ENCODE assay signal across 8 cellular contexts in the genomic region with DNA sequence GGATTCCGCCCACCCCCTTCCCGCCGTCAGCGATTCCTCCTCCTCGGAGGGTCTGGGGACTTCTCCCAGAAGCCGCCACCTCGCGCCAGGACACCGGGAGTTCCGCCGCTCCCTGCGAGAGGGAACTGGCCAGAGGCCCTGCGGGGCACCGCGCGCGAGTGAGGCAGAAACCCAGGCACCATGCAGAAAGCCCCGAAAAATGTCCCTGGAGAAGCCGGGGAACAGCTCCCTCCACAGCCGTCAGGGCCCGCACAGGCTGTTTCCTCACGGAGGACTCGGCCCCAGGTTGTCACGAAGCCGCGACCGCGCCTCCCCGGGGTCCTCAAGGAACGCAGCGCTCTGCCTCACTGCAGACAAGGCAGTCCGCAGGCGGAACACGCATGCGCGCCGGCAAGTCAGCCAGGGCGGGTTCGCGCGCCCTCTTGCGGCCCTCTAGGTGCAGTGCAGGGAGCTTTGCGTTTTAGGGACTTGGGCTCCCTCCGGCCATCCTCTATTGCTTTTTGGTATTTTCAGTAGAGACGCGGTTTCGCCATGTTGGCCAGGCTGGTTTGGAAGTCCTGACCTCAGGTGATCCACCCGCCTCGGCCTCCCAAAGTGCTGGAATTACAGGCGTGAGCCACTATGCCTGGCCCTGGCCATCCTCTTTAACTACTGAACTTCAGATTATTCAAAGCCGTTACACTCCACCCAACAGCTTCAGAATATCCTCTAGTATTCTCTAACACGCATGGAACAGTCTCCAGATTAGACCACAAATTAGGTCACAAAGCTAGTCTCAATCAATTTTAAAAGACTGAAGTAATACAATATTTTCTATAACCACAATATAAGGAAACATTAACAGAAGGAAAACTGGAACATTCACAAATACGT. TPM values are rescaled to one million over a fixed set of nuclear protein-coding genes. Genes with fewer than 3 reads are reported as not detected.
A peak's percentile ranks its signal among the peaks of the same experiment; 100 is the strongest.
DNase-seq lines count a peak whose midpoint lies in the region; ATAC-seq and TF ChIP-seq lines count a peak whose summit lies in the region.

No MANE protein-coding gene starts in this region.

- ATAC-seq in HG02798 (IDR thresholded peaks at IDR 0.05; ENCODE audit: poor library complexity, unreplicated experiment), result peak; percentile 88
- ATAC-seq in T-cell (replicated peaks in 1 of 4), result peak; percentile 80 to 97 (median 83)
- peak; percentile 98 for ATAC-seq in upper lobe of left lung (ENCODE audit: low FRiP score in 2 of 2)

- H3K27me3 Mint-ChIP-seq in T-cell, result peaks cover 25 to 26% of the 10 kb centered on the region in 2 donors

- WGBS in upper lobe of left lung, 2 donors, result 7 to 16% methylated on average over 17 to 44 of the region's 53 CpGs

- H3K27ac Mint-ChIP-seq in T-cell, result peak overlapping the region in 1 of 2 donors; percentile 57

- peak overlapping the region; percentile 75 for H3K27ac ChIP-seq in left ventricle myocardium inferior (replicated peaks)
- peak overlapping the region; percentile 61 to 81 (median 76) for H3K27ac ChIP-seq in upper lobe of left lung

- intact Hi-C loops in left ventricle myocardium inferior (cut with micrococcal nuclease), result loop anchor here (10.0 kb wide), 1 partner anchor 55 kb away; no protein-coding TSS in a partner anchor
- intact Hi-C loops in posterior vena cava (cut with DNase I), result no loop called here

- TF ChIP-seq CTCF in left ventricle myocardium inferior (IDR thresholded peaks at IDR 0.05; ENCODE audit: borderline replicate concordance), result peak; percentile 100
- TF ChIP-seq CTCF in upper lobe of left lung (IDR thresholded peaks at IDR 0.05), result peak; percentile 94 to 98 (median 97)

- peak overlapping the region; percentile 70 to 75 (median 74) for H3K4me3 Mint-ChIP-seq in T-cell

- DNase-seq in GF-D8 (lab: John Stamatoyannopoulos, UW) (peak; percentile 33), NCI-H1436 treated with DMSO at 0.1 percent for 48 hours (lab: John Stamatoyannopoulos, UW) (peak; percentile 63), T-cell (peak; percentile 77 to 94 (median 89)), amniotic stem cell (lab: John Stamatoyannopoulos, UW) (peak; percentile 54), left ventricle myocardium inferior (peak; percentile 91), posterior vena cava (ENCODE audit: low spot score) (peak; percentile 97), upper lobe of left lung (peak; percentile 97 to 98)

- CTCF ChIA-PET in T-cell (lab: Charles Lee), result interaction anchor here (0.6 to 2.1 kb wide), 5 partner anchors 20 to 151 kb away, joined by 3 to 24 read pairs (median 5); partner anchors contain the start of gene ZNF287 (in 1 of the 2)

- peak in 2 of 4 donors; percentile 47 to 65 for TF ChIP-seq POLR2A in upper lobe of left lung (IDR thresholded peaks at IDR 0.05)

- H3K9me3 ChIP-seq in left ventricle myocardium inferior (replicated peaks) (no peaks in the 10 kb centered on the region), upper lobe of left lung (no peaks in the 10 kb centered on the region)

- H3K4me3 ChIP-seq in left ventricle myocardium inferior (peak overlapping the region; percentile 72), upper lobe of left lung (peak overlapping the region; percentile 48 to 65 (median 63))

- H3K36me3 Mint-ChIP-seq in T-cell, result no peaks in the 10 kb centered on the region

- TF ChIP-seq EP300 in upper lobe of left lung (IDR thresholded peaks at IDR 0.05), result no peak

- H3K27me3 ChIP-seq in left ventricle myocardium inferior (ENCODE audit: low read depth) (peaks cover 12% of the 10 kb centered on the region), upper lobe of left lung (no peaks in the 10 kb centered on the region)

- POLR2A ChIA-PET in T-cell (lab: Charles Lee), result no interaction called here

- H3K9me3 Mint-ChIP-seq in T-cell, result no peaks in the 10 kb centered on the region

- H3K4me1 Mint-ChIP-seq in T-cell, result peaks cover 6 to 10% (median 9%) of the 10 kb centered on the region in 3 donors

- peaks cover 13% of the 10 kb centered on the region for H3K4me1 ChIP-seq in left ventricle myocardium inferior
- H3K4me1 ChIP-seq in upper lobe of left lung, result peaks cover 5 to 19% (median 11%) of the 10 kb centered on the region in 4 donors

- no peaks in the 10 kb centered on the region for H3K36me3 ChIP-seq in left ventricle myocardium inferior
- no peaks in the 10 kb centered on the region for H3K36me3 ChIP-seq in upper lobe of left lung

RNA-seq across cellular contexts. Expression of gene ZNF287, which starts 20.3 kb away (rescaled TPM):
- 10 to 100 TPM; 11.1 to 23.6 (median 18.8) TPM for total RNA-seq in T-cell
- 9.9 TPM for total RNA-seq in left ventricle myocardium inferior
- 1 to 10 TPM; 5.1 to 6.1 TPM for total RNA-seq in posterior vena cava
- 1 to 10 TPM in 5 of 6 donors, under 1 TPM in 1; 0.22 to 6.5 (median 3.7) TPM for total RNA-seq in upper lobe of left lung

Comparison
In these comparisons a context has a peak if more than half of its experiments do, and no peak if none do; other contexts are left out.
1. Peak in every context shown above with its lines: DNase-seq, ATAC-seq, H3K4me3 ChIP-seq and H3K27ac ChIP-seq.
2. DNase-seq: peak in every context shown above with its lines; median percentile 98 in upper lobe of left lung; 97 in posterior vena cava; 91 in left ventricle myocardium inferior; 89 in T-cell; 63 in NCI-H1436 treated with DMSO at 0.1 percent for 48 hours; 54 in amniotic stem cell; 33 in GF-D8.